ENCODE assay signal across 8 cellular contexts in the genomic region with DNA sequence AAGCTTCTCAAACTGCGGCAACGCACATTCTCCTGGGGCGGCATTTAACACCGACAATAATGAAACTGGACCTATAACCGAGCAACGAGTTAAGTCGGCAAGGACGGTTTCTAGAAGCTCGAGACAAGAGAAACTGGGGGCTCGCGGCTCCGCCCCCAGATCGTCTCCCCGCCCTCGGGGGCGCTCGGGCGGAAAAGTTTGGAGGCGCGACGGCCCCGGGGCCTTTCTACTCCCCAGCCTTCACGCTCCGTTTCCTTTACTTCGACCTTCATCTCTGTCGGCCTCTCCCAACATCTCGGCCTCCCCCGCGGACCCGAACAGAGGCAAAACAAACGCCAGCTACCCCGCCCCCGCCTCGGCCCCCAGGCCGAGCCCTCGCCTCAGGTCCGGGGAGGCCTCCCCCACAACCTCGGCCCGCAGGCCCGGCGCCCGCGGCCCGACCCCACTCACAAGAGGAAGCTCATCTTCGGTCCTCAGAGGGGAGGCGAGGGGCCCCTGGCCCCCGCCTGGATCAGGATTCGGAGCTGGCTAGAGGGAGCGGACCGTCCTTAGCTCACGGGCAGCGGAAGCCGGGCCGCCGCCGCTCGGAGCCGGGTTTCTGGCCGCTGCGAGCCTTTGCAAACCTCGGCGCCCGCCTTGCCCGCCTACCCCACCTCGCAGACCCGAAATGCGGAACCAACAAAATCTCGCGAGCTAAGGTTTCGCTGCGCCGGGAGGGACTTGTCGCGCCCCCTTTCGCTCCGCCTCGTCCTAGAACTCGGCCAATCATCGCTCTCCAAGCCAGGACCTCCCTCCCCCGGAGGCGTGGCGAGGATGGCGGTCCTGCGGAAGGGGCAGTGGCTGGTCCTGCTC.
DNase-seq lines count a peak whose midpoint lies in the region; ATAC-seq lines count a peak whose summit lies in the region.

Gene MOB1A (minus strand): TSS at position 669 of the 852 bp plus-strand sequence. CDS start 205 bp downstream, at position 464.

- H3K9ac ChIP-seq in BLaER1 treated with 17β-estradiol and CSF1 and Interleukin-3, amounts not matched to agents 10 nM and 100 nM, result peak within 1 kb of the TSS; percentile 96 to 100 (median 99)

- peaks cover 0 to 29% (median 24%) of the 10 kb centered on the region in 11 experiments; a peak in 18 of 22 replicates for H3K9me3 ChIP-seq in BLaER1 treated with 17β-estradiol and CSF1 and Interleukin-3, amounts not matched to agents 10 nM and 100 nM (replicated peaks in 1 of 11)

- H3K27me3 ChIP-seq in BLaER1 treated with 17β-estradiol and CSF1 and Interleukin-3, amounts not matched to agents 10 nM and 100 nM, result no peaks in the 10 kb centered on the region

- H3K4me3 ChIP-seq in BLaER1 treated with 17β-estradiol and CSF1 and Interleukin-3, amounts not matched to agents 10 nM and 100 nM, result peak within 1 kb of the TSS; percentile 72 to 96 (median 84)

- peaks cover 22 to 37% (median 33%) of the 10 kb centered on the region in 11 experiments; a peak in 21 of 22 replicates for H3K36me3 ChIP-seq in BLaER1 treated with 17β-estradiol and CSF1 and Interleukin-3, amounts not matched to agents 10 nM and 100 nM

- H3K4me1 ChIP-seq in BLaER1 treated with 17β-estradiol and CSF1 and Interleukin-3, amounts not matched to agents 10 nM and 100 nM, result peaks cover 30 to 78% (median 41%) of the 10 kb centered on the region in 10 experiments

- H4K20me1 ChIP-seq in BLaER1 treated with 17β-estradiol and CSF1 and Interleukin-3, amounts not matched to agents 10 nM and 100 nM, result peaks cover 47 to 52% (median 48%) of the 10 kb centered on the region in 11 experiments

- peak; percentile 77 for ATAC-seq in GM19351 (IDR thresholded peaks at IDR 0.05; ENCODE audit: unreplicated experiment)
- ATAC-seq in HG03521 (IDR thresholded peaks at IDR 0.05; ENCODE audit: unreplicated experiment), result peak; percentile 81

- DNase-seq in NCI-H748 (lab: John Stamatoyannopoulos, UW; ENCODE audit: unreplicated experiment) (peak; percentile 97), cortex of kidney (lab: John Stamatoyannopoulos, UW) (peak; percentile 87), left kidney (ENCODE audit: low read depth, low spot score) (peak; percentile 100)
- peak; percentile 97 for DNase-seq in activated CD4-positive, alpha-beta T cell treated with anti-CD3 and anti-CD28 coated beads, Interleukin-2, amount 50 U/mL, for 1 hour
- DNase-seq in stimulated activated CD4-positive, alpha-beta T cell treated with anti-CD3 and anti-CD28 coated beads, Interleukin-2, amount 100 ng/mL, for 24 hours, result peak; percentile 98

- peak within 1 kb of the TSS; percentile 96 to 100 (median 98) for H3K27ac ChIP-seq in BLaER1 treated with 17β-estradiol and CSF1 and Interleukin-3, amounts not matched to agents 10 nM and 100 nM

- peak within 1 kb of the TSS; percentile 77 to 98 (median 87) for H3K4me2 ChIP-seq in BLaER1 treated with 17β-estradiol and CSF1 and Interleukin-3, amounts not matched to agents 10 nM and 100 nM

Comparison
In these comparisons a context has a peak if more than half of its experiments do, and no peak if none do; other contexts are left out.
1. Peak in every context shown above with its lines: DNase-seq, ATAC-seq, H3K4me3 ChIP-seq and H3K27ac ChIP-seq.